Comparison of ENCODE assay signal across 8 cellular contexts in genomic region chr16:85564277-85565051, GRCh38. TPM values are rescaled to one million over a fixed set of nuclear protein-coding genes. Genes with fewer than 3 reads are reported as not detected.
DNase-seq lines count a peak whose midpoint lies in the region; ATAC-seq and TF ChIP-seq lines count a peak whose summit lies in the region.

No MANE protein-coding gene starts in this region.

- ATAC-seq in GM18868 (IDR thresholded peaks at IDR 0.05; ENCODE audit: unreplicated experiment) (no peak), omental fat pad (ENCODE audit: low FRiP score) (no peak)

- peaks cover 100% of the 10 kb centered on the region for H3K4me1 Mint-ChIP-seq in brain

- no peak overlapping the region for H2BK5ac ChIP-seq in neuronal stem cell (ENCODE audit: low read length)

- H3K4me2 ChIP-seq in neuronal stem cell (ENCODE audit: insufficient read depth, low read length, poor library complexity, severe bottlenecking) = no peak overlapping the region

- no peaks in the 10 kb centered on the region for H3K36me3 ChIP-seq in neuronal stem cell (replicated peaks in 1 of 2; ENCODE audit: control insufficient read depth in 2 of 2, insufficient read depth in 2 of 2, low read length in 2 of 2)

- H3K9me3 ChIP-seq in neuronal stem cell (replicated peaks in 1 of 2; ENCODE audit: control insufficient read depth in 2 of 2, insufficient read depth in 1 of 2, low read depth in 1 of 2, low read length in 2 of 2) = peaks cover 6 to 9% of the 10 kb centered on the region in 2 donors

- no peak overlapping the region for H2AFZ ChIP-seq in neuronal stem cell (ENCODE audit: low read length)

- TF ChIP-seq CTCF in C4-2B (conservative IDR thresholded peaks at IDR 0.05) = peak; percentile 72
- TF ChIP-seq CTCF in LNCaP clone FGC (IDR thresholded peaks at IDR 0.05; ENCODE audit: control insufficient read depth, extremely low read depth, insufficient read depth) = peak; percentile 23; the same call in 1 of the 2 replicates
- peak; percentile 33 to 67 for TF ChIP-seq CTCF in brain (conservative IDR thresholded peaks at IDR 0.05)
- TF ChIP-seq CTCF in omental fat pad (IDR thresholded peaks at IDR 0.05) = no peak

- H3K79me1 ChIP-seq in neuronal stem cell (ENCODE audit: low read depth, low read length) = no peaks in the 10 kb centered on the region

- H3K4me3 ChIP-seq in LNCaP clone FGC (ENCODE audit: low read depth, low read length) (no peak overlapping the region), neuronal stem cell (ENCODE audit: low read length in 2 of 2) (peak overlapping the region in 1 of 2 donors; percentile 23)

- no peak overlapping the region for H4K8ac ChIP-seq in neuronal stem cell (ENCODE audit: low read depth, low read length)

- H3K27ac ChIP-seq in C4-2B (peak overlapping the region; percentile 99), neuronal stem cell (replicated peaks; ENCODE audit: low read length) (no peak overlapping the region), substantia nigra (ENCODE audit: low read depth, low read length, poor library complexity, severe bottlenecking) (no peak overlapping the region)

- H3K4ac ChIP-seq in neuronal stem cell (ENCODE audit: low read length) = no peak overlapping the region

- H3K27ac Mint-ChIP-seq in brain = peak overlapping the region; percentile 21 to 98 (median 94)

- peak overlapping the region; percentile 17 for H3K18ac ChIP-seq in neuronal stem cell (ENCODE audit: low read length)

- peaks cover 24% of the 10 kb centered on the region for H3K36me3 Mint-ChIP-seq in brain

- H3K27me3 Mint-ChIP-seq in brain = peaks cover 7% of the 10 kb centered on the region

- H3K27me3 ChIP-seq in neuronal stem cell (ENCODE audit: control insufficient read depth in 3 of 3, insufficient read depth in 3 of 3, low read depth in 1 of 3, low read length in 3 of 3) = no peaks in the 10 kb centered on the region

- H2BK15ac ChIP-seq in neuronal stem cell (ENCODE audit: low read length) = no peak overlapping the region

- no peak overlapping the region for H2BK120ac ChIP-seq in neuronal stem cell (ENCODE audit: low read depth, low read length)

- H3K9me3 Mint-ChIP-seq in brain = peaks cover 0 to 19% (median 8%) of the 10 kb centered on the region in 5 experiments

- no CpG with 5 or more reads among the region's 16 CpGs for WGBS in neuronal stem cell (ENCODE audit: extremely low coverage in 2 of 2, insufficient read length in 2 of 2, insufficient replicate concordance in 1 of 2), 2 donors

- no peak overlapping the region for H4K91ac ChIP-seq in neuronal stem cell (ENCODE audit: low read depth, low read length, poor library complexity)

- DNase-seq in LNCaP clone FGC (ENCODE audit: low read depth) (no peak), neuronal stem cell (ENCODE audit: low spot score) (no peak), substantia nigra (lab: John Stamatoyannopoulos, UW) (no peak), omental fat pad (ENCODE audit: low spot score) (no peak)
- DNase-seq in activated CD4-positive, CD25-positive, alpha-beta regulatory T cell treated with anti-CD3 and anti-CD28 coated beads, Interleukin-2, amount 50 U/mL, for 72 hours = no peak

- no peak overlapping the region for H3K23ac ChIP-seq in neuronal stem cell (ENCODE audit: low read depth, low read length, poor library complexity)

- peak overlapping the region; percentile 89 for H2AK5ac ChIP-seq in neuronal stem cell (ENCODE audit: low read depth, low read length)

- H3K4me1 ChIP-seq in neuronal stem cell (ENCODE audit: control insufficient read depth in 2 of 2, insufficient read depth in 1 of 2, low read depth in 1 of 2, low read length in 2 of 2) = peaks cover 28 to 62% of the 10 kb centered on the region in 2 donors

- H2BK12ac ChIP-seq in neuronal stem cell (ENCODE audit: low read length) = peak overlapping the region; percentile 25

- H3K9ac ChIP-seq in neuronal stem cell (ENCODE audit: low read depth, low read length, poor library complexity) = no peak overlapping the region

- H3K14ac ChIP-seq in neuronal stem cell (ENCODE audit: low read length) = no peak overlapping the region

- peak overlapping the region; percentile 6 to 63 (median 33) for H3K4me3 Mint-ChIP-seq in brain

RNA-seq across cellular contexts. Expression of gene GSE1, which starts 48.7 kb away (rescaled TPM):
- polyA plus RNA-seq in brain (ENCODE audit: insufficient read depth, low read depth, low replicate concordance) = 127 TPM
- polyA plus RNA-seq in neuronal stem cell (2013, experiment 1 of 2) = 5.7 TPM
- 6.2 TPM for polyA plus RNA-seq in neuronal stem cell (2013, experiment 2 of 2)
- total RNA-seq in omental fat pad = 100 to 1,000 TPM in 2 of 4 donors, 10 to 100 TPM in 2; 50.9 to 181 (median 90.9) TPM

Comparison
In these comparisons a context has a peak if more than half of its experiments do, and no peak if none do; other contexts are left out.
1. CTCF ChIP-seq: peak in C4-2B (single experiment), LNCaP clone FGC (single experiment) and brain (2 of 2); none in omental fat pad (0 of 3).